21 cellular contexts compared by ENCODE assay signal in the genomic region with DNA sequence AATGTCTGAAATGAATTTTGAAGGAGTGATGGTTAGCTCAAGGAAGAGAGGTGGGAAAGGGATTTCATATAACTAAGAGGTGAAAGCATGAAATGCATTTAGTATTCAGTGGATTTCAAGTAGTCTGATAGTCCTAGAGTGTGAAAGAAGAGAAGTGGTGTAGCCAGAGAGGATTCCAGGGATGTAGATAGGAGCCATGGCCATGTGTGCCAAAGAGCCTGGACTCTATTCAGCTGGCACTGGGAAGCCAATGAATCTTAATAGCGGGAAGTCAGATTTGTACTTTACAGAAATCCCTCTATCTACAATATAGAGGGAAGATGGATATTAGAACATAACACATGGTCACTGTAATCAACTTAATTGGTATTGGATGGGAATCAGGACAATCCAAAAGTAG. TPM values are rescaled to one million over a fixed set of nuclear protein-coding genes. Genes with fewer than 3 reads are reported as not detected.
"Had no signal": no experiment of that assay in that cellular context is flagged by ENCODE, and none has a peak within 500 bp of the region (broad histone marks: within the 10 kb centered on the region; RNA-seq: fewer than 3 reads in every experiment).

No MANE protein-coding gene starts in this region.

- ATAC-seq: K562, Panc1, PC-3 had no signal

- DNase-seq: MV-4-11; NCI-H1048; NCI-H1105; NCI-H1417; NCI-H1436 treated with DMSO at 0.1 percent for 48 hours; NCI-H1694; NCI-H187 treated with DMSO at 0.1 percent for 48 hours; NCI-H2029 treated with DMSO at 0.1 percent for 48 hours; NCI-H2227 treated with DMSO at 0.1 percent for 48 hours; NCI-H526 treated with DMSO at 0.1 percent for 48 hours; NCI-H748 treated with DMSO at 0.1 percent for 48 hours; NK-92 treated with Interleukin-12 subunit alpha and Interleukin-12 subunit beta, amount 100 ng/mL, for 24 hours; PC-3; SIG-M5 had no signal

RNA-seq across cellular contexts. Expression of gene BOLL, which starts 8.3 kb away (rescaled TPM):
- total RNA-seq: LHCN-M2, MCF 10A, NCI-H460, OCI-LY7, PC-3, SJSA1 had no signal

RNA-seq across cellular contexts. Expression of gene PLCL1, which starts 10.9 kb away (rescaled TPM):
- total RNA-seq: PC-3 had no signal
